13 cellular contexts compared by ENCODE assay signal in the genomic region with DNA sequence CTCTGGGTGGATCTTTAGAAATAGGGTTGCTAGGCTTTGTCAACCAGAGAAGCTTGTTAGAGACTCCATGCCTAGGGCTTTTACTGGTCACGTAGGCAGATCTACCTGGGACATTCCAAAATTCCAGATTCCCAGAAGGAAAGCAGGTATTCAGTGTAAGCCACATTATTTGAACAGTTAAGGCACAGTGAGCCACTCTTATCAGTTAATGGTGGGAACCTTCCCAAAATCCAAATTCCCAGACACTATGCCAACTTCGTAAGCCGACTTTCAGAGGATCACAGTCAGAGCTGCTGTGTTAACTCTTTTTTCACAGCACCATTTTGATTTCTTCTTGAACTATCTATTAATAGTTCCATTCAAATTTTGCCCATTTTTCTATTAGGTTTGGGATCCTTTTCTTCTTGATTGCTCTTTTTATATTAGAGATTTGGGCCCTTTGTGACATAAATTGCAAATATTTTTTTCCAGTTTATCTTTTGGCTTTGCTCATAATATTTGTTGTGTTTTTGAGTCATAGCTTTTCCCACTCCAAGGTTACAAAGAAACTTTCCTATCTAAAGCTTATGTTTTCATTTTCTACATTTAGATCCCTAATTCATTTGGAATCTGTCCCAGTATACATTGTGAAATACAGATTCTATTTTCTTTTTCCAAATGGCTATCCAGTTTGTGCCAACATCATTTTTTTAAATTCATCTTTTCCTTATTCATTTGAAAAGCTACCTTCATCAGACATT.
DNase-seq lines count a peak whose midpoint lies in the region; ATAC-seq, FAIRE-seq and TF ChIP-seq lines count a peak whose summit lies in the region.
"Had no signal": no experiment of that assay in that cellular context is flagged by ENCODE, and none has a peak within 500 bp of the region (broad histone marks: within the 10 kb centered on the region; RNA-seq: fewer than 3 reads in every experiment).

No MANE protein-coding gene starts in this region.

- peak overlapping the region; percentile 77 for H3K9ac ChIP-seq in mesenchymal stem cell (ENCODE audit: low read length)
- H3K9ac ChIP-seq: neural progenitor cell had no signal

- no peak overlapping the region for H2BK12ac ChIP-seq in mesenchymal stem cell (ENCODE audit: low read length in 2 of 2)

- H3K18ac ChIP-seq in mesenchymal stem cell (ENCODE audit: low read depth in 1 of 2, low read length in 2 of 2): no peak overlapping the region

- peaks cover 9 to 34% (median 20%) of the 10 kb centered on the region in 5 donors for H3K36me3 Mint-ChIP-seq in naive thymus-derived CD4-positive, alpha-beta T cell

- H3K4me2 ChIP-seq in A549 (peak overlapping the region; percentile 14; the same call in 2 of the 3 replicates), mesenchymal stem cell (ENCODE audit: low read length, poor library complexity, severe bottlenecking) (no peak overlapping the region)
- H3K4me2 ChIP-seq: neural progenitor cell had no signal

- intact Hi-C loops in naive thymus-derived CD4-positive, alpha-beta T cell (cut with micrococcal nuclease): no loop called here

- H2BK120ac ChIP-seq in mesenchymal stem cell (ENCODE audit: low read depth, low read length): no peak overlapping the region

- POLR2A ChIA-PET in A549 (lab: Yijun Ruan, JAX): no interaction called here
- POLR2A ChIA-PET in naive thymus-derived CD4-positive, alpha-beta T cell (lab: Charles Lee): no interaction called here

- no peak overlapping the region for H2BK5ac ChIP-seq in mesenchymal stem cell (ENCODE audit: low read depth, low read length, poor library complexity, severe bottlenecking)

- H3K4me1 ChIP-seq in A549: peaks cover 55% of the 10 kb centered on the region
- peaks cover 15% of the 10 kb centered on the region for H3K4me1 ChIP-seq in mesenchymal stem cell (ENCODE audit: control insufficient read depth, insufficient read depth, low read depth, low read length)
- H3K4me1 ChIP-seq in naive thymus-derived CD4-positive, alpha-beta T cell (ENCODE audit: control insufficient read depth in 2 of 2, insufficient read depth in 2 of 2, low read length in 2 of 2): no peaks in the 10 kb centered on the region
- H3K4me1 ChIP-seq: neural progenitor cell had no signal

- H3K14ac ChIP-seq in mesenchymal stem cell (ENCODE audit: low read length in 2 of 2): no peak overlapping the region

- no peak for DNase-seq in A549 (ENCODE audit: low read depth in 1 of 2, low spot score in 1 of 2)
- no peak for DNase-seq in NB4 (ENCODE audit: low read depth)
- DNase-seq in dedifferentiated amniotic fluid mesenchymal stem cell (ENCODE audit: extremely low spot score): peak; percentile 80
- DNase-seq in mesenchymal stem cell: peak; percentile 46
- no peak for DNase-seq in naive thymus-derived CD4-positive, alpha-beta T cell
- no peak for DNase-seq in cerebellar nuclear complex (lab: John Stamatoyannopoulos, UW)
- no peak for DNase-seq in urothelium cell line (ENCODE audit: low spot score)
- no peak for DNase-seq in NCI-H1694 treated with DMSO at 0.1 percent for 48 hours (lab: John Stamatoyannopoulos, UW)
- DNase-seq: activated CD4-positive, CD25-positive, alpha-beta regulatory T cell treated with anti-CD3 and anti-CD28 coated beads, Interleukin-2, amount 50 U/mL, for 72 hours; stimulated activated CD4-positive, alpha-beta T cell treated with anti-CD3 and anti-CD28 coated beads, Interleukin-12 subunit alpha, Interleukin-12 subunit beta, amount 100 ng/mL, for 4 hours; T-cell had no signal

- 80% methylated on average over 3 of the region's 3 CpGs for WGBS in A549 (ENCODE audit: missing lambda C conversion rate)
- 100% methylated on average over 3 of the region's 3 CpGs for WGBS in mesenchymal stem cell

- H3K27ac Mint-ChIP-seq in naive thymus-derived CD4-positive, alpha-beta T cell: no peak overlapping the region
- H3K27ac Mint-ChIP-seq: neural progenitor cell, T-cell had no signal

- H3K23ac ChIP-seq in mesenchymal stem cell (ENCODE audit: low read length in 2 of 2): no peak overlapping the region

- H3K4me3 ChIP-seq in A549 (no peak overlapping the region), NB4 (ENCODE audit: low read depth, low read length) (peak overlapping the region; percentile 67), mesenchymal stem cell (ENCODE audit: insufficient read depth in 1 of 2, low read depth in 1 of 2, low read length in 2 of 2) (no peak overlapping the region)
- no peak overlapping the region for H3K4me3 ChIP-seq in naive thymus-derived CD4-positive, alpha-beta T cell (ENCODE audit: low read length)
- H3K4me3 ChIP-seq: lung, neural progenitor cell had no signal

- H2BK15ac ChIP-seq in mesenchymal stem cell (ENCODE audit: low read depth, poor library complexity, severe bottlenecking): no peak overlapping the region

- H3K36me3 ChIP-seq in mesenchymal stem cell (ENCODE audit: control insufficient read depth in 1 of 2, insufficient read depth in 2 of 2, low read depth in 1 of 2, low read length in 2 of 2): peaks cover 3 to 13% of the 10 kb centered on the region in 2 experiments
- peaks cover 0 to 15% (median 0%) of the 10 kb centered on the region in 3 experiments for H3K36me3 ChIP-seq in naive thymus-derived CD4-positive, alpha-beta T cell (ENCODE audit: control insufficient read depth in 2 of 3, insufficient read depth in 3 of 3, low read length in 3 of 3)
- H3K36me3 ChIP-seq: neural progenitor cell had no signal

- no peak for TF ChIP-seq CTCF in A549 (IDR thresholded peaks at IDR 0.05)
- no peak for TF ChIP-seq CTCF in NB4 (IDR thresholded peaks at IDR 0.05; ENCODE audit: low read depth, low read length)

- FAIRE-seq in A549 (lab: Jason Lieb, UNC) (no peak), urothelium cell line (lab: Jason Lieb, UNC) (no peak)

- no peak for TF ChIP-seq RAD21 in A549 (conservative IDR thresholded peaks at IDR 0.05 in 1 of 2, IDR thresholded peaks at IDR 0.05 in 1 of 2)

- H3K9me3 Mint-ChIP-seq in naive thymus-derived CD4-positive, alpha-beta T cell: no peaks in the 10 kb centered on the region
- H3K9me3 Mint-ChIP-seq: neural progenitor cell, T-cell had no signal

- no peak overlapping the region for H4K8ac ChIP-seq in mesenchymal stem cell (ENCODE audit: low read length)

- peaks cover 0 to 4% (median 0%) of the 10 kb centered on the region in 7 donors for H3K4me1 Mint-ChIP-seq in naive thymus-derived CD4-positive, alpha-beta T cell

- H3K27ac ChIP-seq in A549: no peak overlapping the region
- no peak overlapping the region for H3K27ac ChIP-seq in mesenchymal stem cell (ENCODE audit: low read length, poor library complexity, severe bottlenecking)
- no peak overlapping the region for H3K27ac ChIP-seq in naive thymus-derived CD4-positive, alpha-beta T cell (ENCODE audit: low read depth, low read length)
- H3K27ac ChIP-seq: neural progenitor cell had no signal

- H3K27me3 Mint-ChIP-seq in naive thymus-derived CD4-positive, alpha-beta T cell: no peaks in the 10 kb centered on the region
- H3K27me3 Mint-ChIP-seq: T-cell had no signal

- H3K9me3 ChIP-seq in A549 (no peaks in the 10 kb centered on the region), mesenchymal stem cell (ENCODE audit: control insufficient read depth, low read length) (no peaks in the 10 kb centered on the region)
- no peaks in the 10 kb centered on the region for H3K9me3 ChIP-seq in naive thymus-derived CD4-positive, alpha-beta T cell (ENCODE audit: control insufficient read depth in 2 of 3, low read length in 3 of 3)

- TF ChIP-seq EP300 in A549 (IDR thresholded peaks at IDR 0.05): no peak

- H4K91ac ChIP-seq in mesenchymal stem cell (ENCODE audit: low read length): no peak overlapping the region

- no peak overlapping the region for H2AK5ac ChIP-seq in mesenchymal stem cell (ENCODE audit: low read length, severe bottlenecking)

- no peak overlapping the region for H3K4ac ChIP-seq in mesenchymal stem cell (ENCODE audit: low read depth in 1 of 2, low read length in 2 of 2)

- no peak for ATAC-seq in A549
- ATAC-seq in naive thymus-derived CD4-positive, alpha-beta T cell: no peak
- ATAC-seq: T-cell had no signal

- H3K27me3 ChIP-seq in mesenchymal stem cell (ENCODE audit: control insufficient read depth in 1 of 2, insufficient read depth in 1 of 2, low read length in 2 of 2): no peaks in the 10 kb centered on the region
- no peaks in the 10 kb centered on the region for H3K27me3 ChIP-seq in naive thymus-derived CD4-positive, alpha-beta T cell (ENCODE audit: control insufficient read depth in 2 of 2, insufficient read depth in 2 of 2, low read length in 2 of 2)
- H3K27me3 ChIP-seq: neural progenitor cell had no signal

- no peak overlapping the region for H2AFZ ChIP-seq in mesenchymal stem cell (ENCODE audit: low read depth, low read length)
- H2AFZ ChIP-seq: neural progenitor cell had no signal

- TF ChIP-seq POLR2A in A549 (IDR thresholded peaks at IDR 0.05; ENCODE audit: low read length): no peak
- no peak for TF ChIP-seq POLR2A in NB4 (IDR thresholded peaks at IDR 0.05; ENCODE audit: extremely low read depth, insufficient read length)

- peaks cover 18% of the 10 kb centered on the region for H3K79me1 ChIP-seq in mesenchymal stem cell (replicated peaks; ENCODE audit: low read length, poor library complexity, severe bottlenecking)

- CTCF ChIA-PET in A549 (lab: Yijun Ruan, JAX): no interaction called here
- CTCF ChIA-PET in naive thymus-derived CD4-positive, alpha-beta T cell (lab: Charles Lee): no interaction called here

- no peak overlapping the region for H3K4me3 Mint-ChIP-seq in naive thymus-derived CD4-positive, alpha-beta T cell
- H3K4me3 Mint-ChIP-seq: neural progenitor cell, T-cell had no signal

TF ChIP-seq in A549, 52 proteins besides CTCF, POLR2A, EP300 and RAD21 (continues in another document):
- TF ChIP-seq, protein P1, sequence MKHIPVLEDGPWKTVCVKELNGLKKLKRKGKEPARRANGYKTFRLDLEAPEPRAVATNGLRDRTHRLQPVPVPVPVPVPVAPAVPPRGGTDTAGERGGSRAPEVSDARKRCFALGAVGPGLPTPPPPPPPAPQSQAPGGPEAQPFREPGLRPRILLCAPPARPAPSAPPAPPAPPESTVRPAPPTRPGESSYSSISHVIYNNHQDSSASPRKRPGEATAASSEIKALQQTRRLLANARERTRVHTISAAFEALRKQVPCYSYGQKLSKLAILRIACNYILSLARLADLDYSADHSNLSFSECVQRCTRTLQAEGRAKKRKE (CRISPR knock-in tag; IDR thresholded peaks at IDR 0.05; ENCODE audit: low read depth): no peak
- TF ChIP-seq SREBF2 (IDR thresholded peaks at IDR 0.05) (no peak), POLR2AphosphoS2 (conservative IDR thresholded peaks at IDR 0.05; ENCODE audit: low read length) (no peak), CHD2 (IDR thresholded peaks at IDR 0.05; ENCODE audit: low read length, partially characterized antibody) (no peak), HOXA7 (CRISPR knock-in tag; IDR thresholded peaks at IDR 0.05) (no peak), RARB (CRISPR knock-in tag; IDR thresholded peaks at IDR 0.05) (no peak)

Comparison
In these comparisons a context has a peak if more than half of its experiments do, and no peak if none do; other contexts are left out.
1. DNase-seq: peak in dedifferentiated amniotic fluid mesenchymal stem cell (single experiment) and mesenchymal stem cell (single experiment); none in A549 (0 of 2), NB4 (single experiment), naive thymus-derived CD4-positive, alpha-beta T cell (0 of 9), cerebellar nuclear complex (0 of 2), urothelium cell line (single experiment) and NCI-H1694 treated with DMSO at 0.1 percent for 48 hours (single experiment).